10 cellular contexts compared by ENCODE assay signal in genomic region chr16:968620-969019, GRCh38. TPM values are rescaled to one million over a fixed set of nuclear protein-coding genes. Genes with fewer than 3 reads are reported as not detected.
DNase-seq lines count a peak whose midpoint lies in the region; ATAC-seq and TF ChIP-seq lines count a peak whose summit lies in the region.
"Had no signal": no experiment of that assay in that cellular context is flagged by ENCODE, and none has a peak within 500 bp of the region (broad histone marks: within the 10 kb centered on the region; RNA-seq: fewer than 3 reads in every experiment).

No MANE protein-coding gene starts in this region.

- no peaks in the 10 kb centered on the region for H3K27me3 Mint-ChIP-seq in Calu3 (ENCODE audit: unreplicated experiment)

- CTCF ChIA-PET in Calu3 (lab: Charles Lee) = no interaction called here

- peaks cover 8% of the 10 kb centered on the region for H3K9me3 Mint-ChIP-seq in Calu3 (ENCODE audit: low read depth, unreplicated experiment)

- H3K36me3 Mint-ChIP-seq in Calu3 (ENCODE audit: insufficient read depth, unreplicated experiment) = peaks cover 45% of the 10 kb centered on the region

- peak overlapping the region; percentile 69 for H3K4me3 Mint-ChIP-seq in Calu3 (ENCODE audit: low read depth, unreplicated experiment)

- H4K20me1 ChIP-seq in neural cell (ENCODE audit: insufficient read depth) = peaks cover 5% of the 10 kb centered on the region

- peak overlapping the region; percentile 37 for H3K27ac ChIP-seq in neural cell (ENCODE audit: low read length)

- no peak overlapping the region for H3K27ac Mint-ChIP-seq in Calu3 (ENCODE audit: unreplicated experiment)

- no peak for TF ChIP-seq EP300 in neural cell (conservative IDR thresholded peaks at IDR 0.05; ENCODE audit: poor library complexity, severe bottlenecking)

- no peak overlapping the region for H3K4me2 ChIP-seq in neural cell (ENCODE audit: low read length)

- peaks cover 3% of the 10 kb centered on the region for H3K79me2 ChIP-seq in neural cell (replicated peaks; ENCODE audit: insufficient read depth, low read length)

- H3K36me3 ChIP-seq in neural cell (ENCODE audit: insufficient read depth, low read length) = no peaks in the 10 kb centered on the region

- ATAC-seq in GM21825 (IDR thresholded peaks at IDR 0.05; ENCODE audit: unreplicated experiment) = no peak

- H3K9ac ChIP-seq in neural cell (ENCODE audit: low read length) = peak overlapping the region; percentile 13

- no peaks in the 10 kb centered on the region for H3K9me3 ChIP-seq in neural cell (ENCODE audit: low read length)

- intact Hi-C loops in Calu3 (cut with micrococcal nuclease; ENCODE audit: unreplicated experiment) (no loop called here), cardiac septum (cut with DNase I) (no loop called here)

- H3K4me3 ChIP-seq in astrocyte of the spinal cord (ENCODE audit: low read depth, low read length) = no peak overlapping the region
- peak overlapping the region; percentile 49 for H3K4me3 ChIP-seq in neural cell (ENCODE audit: low read length)

- no peaks in the 10 kb centered on the region for H3K27me3 ChIP-seq in neural cell (ENCODE audit: insufficient read depth, low read depth, low read length)

- DNase-seq in Calu3 (no peak), NCI-H2227 treated with DMSO at 0.1 percent for 48 hours (lab: John Stamatoyannopoulos, UW) (peak; percentile 25), astrocyte of the spinal cord (ENCODE audit: low read depth, low spot score) (peak; percentile 47), cardiac septum (ENCODE audit: low spot score) (no peak)
- no peak for DNase-seq in stimulated activated naive CD4-positive, alpha-beta T cell treated with Interleukin-2 at 50 U/mL for 16 hours (lab: John Stamatoyannopoulos, UW)
- DNase-seq: activated CD4-positive, alpha-beta T cell treated with anti-CD3 and anti-CD28 coated beads, Interleukin-2, amount 50 U/mL, for 1 hour; NCI-H2171 had no signal

- TSS peak; percentile 30 for BruUV-seq in Calu3 (replicated peaks; lab: Mats Ljungman, UMichigan)

- H3K9me2 ChIP-seq in neural cell (ENCODE audit: insufficient read depth, low read length) = no peaks in the 10 kb centered on the region

- in situ Hi-C loops in astrocyte of the spinal cord (cut with HindIII; ENCODE audit: low sequenced_read_pairs) = no loop called here

- TF ChIP-seq RAD21 in neural cell (conservative IDR thresholded peaks at IDR 0.05) = no peak

- H3K4me1 Mint-ChIP-seq in Calu3 (ENCODE audit: low read depth, unreplicated experiment) = peaks cover 34% of the 10 kb centered on the region

- TF ChIP-seq CTCF in Calu3 (IDR thresholded peaks at IDR 0.05; ENCODE audit: unreplicated experiment) (no peak), astrocyte of the spinal cord (IDR thresholded peaks at IDR 0.05; ENCODE audit: low read depth, low read length) (no peak), neural cell (IDR thresholded peaks at IDR 0.05; ENCODE audit: poor library complexity, severe bottlenecking) (no peak)

- H2AFZ ChIP-seq in neural cell (ENCODE audit: low read depth, low read length) = no peak overlapping the region

- peaks cover 4% of the 10 kb centered on the region for H3F3A ChIP-seq in neural cell (ENCODE audit: insufficient read depth, low read length, poor library complexity, severe bottlenecking)

TF ChIP-seq in neural cell, 6 proteins besides CTCF, POLR2A, EP300 and RAD21:
- TF ChIP-seq REST (IDR thresholded peaks at IDR 0.05; ENCODE audit: borderline replicate concordance) (no peak), MXI1 (conservative IDR thresholded peaks at IDR 0.05; ENCODE audit: poor library complexity, severe bottlenecking) (no peak), SMC3 (conservative IDR thresholded peaks at IDR 0.05; ENCODE audit: poor library complexity) (no peak), TAF1 (IDR thresholded peaks at IDR 0.05; ENCODE audit: low read depth) (no peak), EZH2 (IDR thresholded peaks at IDR 0.05; ENCODE audit: borderline replicate concordance, insufficient read depth, low read length, poor library complexity, severe bottlenecking) (no peak), POLR2AphosphoS5 (IDR thresholded peaks at IDR 0.05) (no peak)

RNA-seq across cellular contexts. Expression of gene LMF1, which starts 2.2 kb away (rescaled TPM):
- total RNA-seq in Calu3 (2022) (31.9 and 34.6 TPM in 2 replicates), cardiac septum (8.4 TPM)
- 9.2 and 16.2 TPM in 2 replicates for polyA plus RNA-seq in neural cell
- 10.0 and 14.1 TPM in 2 replicates for polyA minus RNA-seq in neural cell

RNA-seq across cellular contexts. Expression of gene SOX8, which starts 12.9 kb away (rescaled TPM):
- total RNA-seq in Calu3 (2022) = 0.92 and 1.2 TPM in 2 replicates
- 3.9 and 4.6 TPM in 2 replicates for polyA plus RNA-seq in neural cell
- polyA minus RNA-seq in neural cell = 4.1 and 4.3 TPM in 2 replicates
- total RNA-seq in cardiac septum = 1.8 TPM
- total RNA-seq: fibroblast of villous mesenchyme had no signal

Comparison
In these comparisons a context has a peak if more than half of its experiments do, and no peak if none do; other contexts are left out.
1. DNase-seq: peak in NCI-H2227 treated with DMSO at 0.1 percent for 48 hours (single experiment) and astrocyte of the spinal cord (single experiment); none in Calu3 (single experiment), stimulated activated naive CD4-positive, alpha-beta T cell treated with Interleukin-2 at 50 U/mL for 16 hours (single experiment) and cardiac septum (single experiment).